ENCODE assay signal across 1 cellular context in genomic region chr11:121415861-121416260, GRCh38.
A peak's percentile ranks its signal among the peaks of the same experiment; 100 is the strongest.
TF ChIP-seq lines count a peak whose summit lies in the region.

No MANE protein-coding gene starts in this region.

TF ChIP-seq in liver, 16 proteins besides CTCF, POLR2A, EP300 and RAD21 (continued from another document):
- TF ChIP-seq ZBTB33 (IDR thresholded peaks at IDR 0.05): no peak
- no peak for TF ChIP-seq ATF3 (IDR thresholded peaks at IDR 0.05)
- peak; percentile 7 to 63 for TF ChIP-seq RXRA (IDR thresholded peaks at IDR 0.05)
- no peak for TF ChIP-seq YY1 (IDR thresholded peaks at IDR 0.05)
- peak; percentile 83 for TF ChIP-seq MAX (IDR thresholded peaks at IDR 0.05)
- peak; percentile 18 for TF ChIP-seq SP1 (IDR thresholded peaks at IDR 0.05)
